Comparison of ENCODE assay signal across 8 cellular contexts in genomic region chr10:88386204-88386877, GRCh38.
DNase-seq lines count a peak whose midpoint lies in the region; ATAC-seq and TF ChIP-seq lines count a peak whose summit lies in the region.

No MANE protein-coding gene starts in this region.

- in situ Hi-C loops in Caki2 (cut with HindIII; ENCODE audit: low pct_unique_long_range_greater_than_20kb, low sequenced_read_pairs): no loop called here

- H3K27ac Mint-ChIP-seq in neural progenitor cell: no peak overlapping the region
- no peak overlapping the region for H3K27ac Mint-ChIP-seq in WTC11

- peak overlapping the region; percentile 32 for H2AFZ ChIP-seq in neural progenitor cell (replicated peaks)

- H3K79me2 ChIP-seq in neural progenitor cell (ENCODE audit: low read depth): no peaks in the 10 kb centered on the region

- H3K27me3 ChIP-seq in neural progenitor cell (no peaks in the 10 kb centered on the region), H7 (ENCODE audit: control insufficient read depth, insufficient read depth, low read length) (no peaks in the 10 kb centered on the region)

- H3K9ac ChIP-seq in neural progenitor cell: no peak overlapping the region

- ATAC-seq in GM21360 (IDR thresholded peaks at IDR 0.05; ENCODE audit: unreplicated experiment) (peak; percentile 13), HG03571 (IDR thresholded peaks at IDR 0.05; ENCODE audit: unreplicated experiment) (peak; percentile 43), WTC11 (no peak)

- H3K4me2 ChIP-seq in neural progenitor cell: peak overlapping the region; percentile 2

- no peaks in the 10 kb centered on the region for H3K36me3 Mint-ChIP-seq in neural progenitor cell
- H3K36me3 Mint-ChIP-seq in WTC11: 0 out of 2 replicates have a peak, but pooled peaks cover 2% of the 10 kb centered on the region

- no peak overlapping the region for H3K4me3 ChIP-seq in neural progenitor cell
- H3K4me3 ChIP-seq in H7 (ENCODE audit: insufficient read depth, low read depth, low read length): no peak overlapping the region

- H3K27ac ChIP-seq in cingulate gyrus (ENCODE audit: low read depth, low read length) (peak overlapping the region; percentile 30), neural progenitor cell (no peak overlapping the region)

- no peaks in the 10 kb centered on the region for H3F3A ChIP-seq in neural progenitor cell (ENCODE audit: low read depth)

- H3K9me3 Mint-ChIP-seq in neural progenitor cell (no peaks in the 10 kb centered on the region), WTC11 (peaks cover 12% of the 10 kb centered on the region)

- H4K20me1 ChIP-seq in neural progenitor cell (ENCODE audit: low read depth): no peaks in the 10 kb centered on the region

- POLR2A ChIA-PET in WTC11 (lab: Charles Lee): no interaction called here

- no peaks in the 10 kb centered on the region for H3K9me3 ChIP-seq in neural progenitor cell (ENCODE audit: low read depth)

- H3K27me3 Mint-ChIP-seq in neural progenitor cell (ENCODE audit: insufficient read depth, low read depth) (peaks cover 4% of the 10 kb centered on the region), WTC11 (ENCODE audit: low read depth) (no peaks in the 10 kb centered on the region)

- CTCF ChIA-PET in WTC11 (lab: Charles Lee): interaction anchor here (0.9 to 1.3 kb wide), 3 partner anchors 196 to 524 kb away, joined by 3 to 6 read pairs (median 5); partner anchors contain the start of gene RNLS

- H3K4me1 ChIP-seq in neural progenitor cell: peaks cover 5% of the 10 kb centered on the region

- H3K4me3 Mint-ChIP-seq in neural progenitor cell (no peak overlapping the region), WTC11 (no peak overlapping the region)

- TF ChIP-seq CTCF in neural progenitor cell (IDR thresholded peaks at IDR 0.05) (no peak), WTC11 (IDR thresholded peaks at IDR 0.05) (no peak)

- DNase-seq in Caki2 (ENCODE audit: low read depth): peak; percentile 81
- no peak for DNase-seq in neural progenitor cell (ENCODE audit: low spot score)
- no peak for DNase-seq in GM19240 (ENCODE audit: insufficient read length, low spot score)
- no peak for DNase-seq in H7
- DNase-seq in WTC11 (ENCODE audit: low spot score): no peak

- H3K4me1 Mint-ChIP-seq in neural progenitor cell (no peaks in the 10 kb centered on the region), WTC11 (peaks cover 6% of the 10 kb centered on the region)

- H3K36me3 ChIP-seq in neural progenitor cell: no peaks in the 10 kb centered on the region
- no peaks in the 10 kb centered on the region for H3K36me3 ChIP-seq in H7 (replicated peaks; ENCODE audit: control insufficient read depth, insufficient read depth, low read length)

TF ChIP-seq in WTC11, 78 proteins besides CTCF, POLR2A, EP300 and RAD21:
- TF ChIP-seq TCF7 (CRISPR knock-in tag; IDR thresholded peaks at IDR 0.05; ENCODE audit: low read depth): no peak
- no peak for TF ChIP-seq NFYB (CRISPR knock-in tag; conservative IDR thresholded peaks at IDR 0.05; ENCODE audit: low read depth)
- TF ChIP-seq, protein P1, sequence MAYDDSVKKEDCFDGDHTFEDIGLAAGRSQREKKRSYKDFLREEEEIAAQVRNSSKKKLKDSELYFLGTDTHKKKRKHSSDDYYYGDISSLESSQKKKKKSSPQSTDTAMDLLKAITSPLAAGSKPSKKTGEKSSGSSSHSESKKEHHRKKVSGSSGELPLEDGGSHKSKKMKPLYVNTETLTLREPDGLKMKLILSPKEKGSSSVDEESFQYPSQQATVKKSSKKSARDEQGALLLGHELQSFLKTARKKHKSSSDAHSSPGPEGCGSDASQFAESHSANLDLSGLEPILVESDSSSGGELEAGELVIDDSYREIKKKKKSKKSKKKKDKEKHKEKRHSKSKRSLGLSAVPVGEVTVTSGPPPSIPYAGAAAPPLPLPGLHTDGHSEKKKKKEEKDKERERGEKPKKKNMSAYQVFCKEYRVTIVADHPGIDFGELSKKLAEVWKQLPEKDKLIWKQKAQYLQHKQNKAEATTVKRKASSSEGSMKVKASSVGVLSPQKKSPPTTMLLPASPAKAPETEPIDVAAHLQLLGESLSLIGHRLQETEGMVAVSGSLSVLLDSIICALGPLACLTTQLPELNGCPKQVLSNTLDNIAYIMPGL (CRISPR knock-in tag; IDR thresholded peaks at IDR 0.05): no peak
- TF ChIP-seq USF2 (CRISPR knock-in tag; IDR thresholded peaks at IDR 0.05): no peak
- no peak for TF ChIP-seq TEAD1 (CRISPR knock-in tag; IDR thresholded peaks at IDR 0.05)
